In genomic region chr16:72978212-72978611, GRCh38 we compare ENCODE assay signal across 29 cellular contexts.
A peak's percentile ranks its signal among the peaks of the same experiment; 100 is the strongest.
DNase-seq lines count a peak whose midpoint lies in the region; ATAC-seq and TF ChIP-seq lines count a peak whose summit lies in the region.
"Had no signal": no experiment of that assay in that cellular context is flagged by ENCODE, and none has a peak within 500 bp of the region (broad histone marks: within the 10 kb centered on the region; RNA-seq: fewer than 3 reads in every experiment).

No MANE protein-coding gene starts in this region.

- H3K27ac Mint-ChIP-seq in mesothelial cell of epicardium, result no peak overlapping the region
- H3K27ac Mint-ChIP-seq: activated CD4-positive, alpha-beta T cell treated with anti-CD3 and anti-CD28 coated beads, Interleukin-2, amount 10 ng/mL, durations not matched to agents 7 days and 5 days; activated naive CD8-positive, alpha-beta T cell treated with anti-CD3 and anti-CD28 coated beads for 36 hours; activated T-helper 17 cell treated with anti-CD3 and anti-CD28 coated beads, Interleukin-2, amount 50 U/mL, for 72 hours; nephron progenitor cell; progenitor cell of endocrine pancreas had no signal

- in situ Hi-C loops in GM23248 (cut with MboI), result no loop called here
- in situ Hi-C loops in gastrocnemius medialis (cut with MboI; ENCODE audit: low sequenced_read_pairs in 4 of 4), result no loop called here

- H3K4me3 Mint-ChIP-seq in mesothelial cell of epicardium, result no peak overlapping the region
- H3K4me3 Mint-ChIP-seq: activated CD4-positive, alpha-beta T cell treated with anti-CD3 and anti-CD28 coated beads, Interleukin-2, amount 10 ng/mL, durations not matched to agents 7 days and 5 days; activated naive CD8-positive, alpha-beta T cell treated with anti-CD3 and anti-CD28 coated beads for 36 hours; activated T-helper 17 cell treated with anti-CD3 and anti-CD28 coated beads, Interleukin-2, amount 50 U/mL, for 72 hours; brain; nephron progenitor cell had no signal

- H3K4me3 ChIP-seq in GM23248 (no peak overlapping the region), choroid plexus epithelial cell (ENCODE audit: low read depth, low read length) (no peak overlapping the region), left ventricle myocardium inferior (no peak overlapping the region), gastrocnemius medialis (no peak overlapping the region), testis (no peak overlapping the region)
- H3K4me3 ChIP-seq: smooth muscle cell had no signal

- intact Hi-C loops in left ventricle myocardium inferior (cut with micrococcal nuclease), result no loop called here
- intact Hi-C loops in gastrocnemius medialis (cut with DNase I; ENCODE audit: low total_unique reads), result no loop called here
- intact Hi-C loops in testis (cut with DNase I; ENCODE audit: low total_unique reads), result no loop called here

- H3K27ac ChIP-seq in GM23248, result no peak overlapping the region; the same call in 1 of the 2 replicates
- peak overlapping the region; percentile 24 for H3K27ac ChIP-seq in left ventricle myocardium inferior (replicated peaks)
- H3K27ac ChIP-seq in gastrocnemius medialis, result peak overlapping the region in 3 of 4 donors; percentile 19 to 49 (median 47)
- no peak overlapping the region for H3K27ac ChIP-seq in testis
- H3K27ac ChIP-seq: foreskin keratinocyte, KMS-11, VCaP had no signal

- H4K20me1 ChIP-seq in GM23248 (ENCODE audit: insufficient read depth), result no peaks in the 10 kb centered on the region

- no peaks in the 10 kb centered on the region for H3K27me3 Mint-ChIP-seq in mesothelial cell of epicardium (ENCODE audit: low read depth)
- H3K27me3 Mint-ChIP-seq: activated CD4-positive, alpha-beta T cell treated with anti-CD3 and anti-CD28 coated beads, Interleukin-2, amount 10 ng/mL, durations not matched to agents 7 days and 5 days; activated naive CD8-positive, alpha-beta T cell treated with anti-CD3 and anti-CD28 coated beads for 36 hours; activated T-helper 17 cell treated with anti-CD3 and anti-CD28 coated beads, Interleukin-2, amount 50 U/mL, for 72 hours; progenitor cell of endocrine pancreas had no signal

- H3K4me1 ChIP-seq in GM23248 (ENCODE audit: insufficient read depth), result no peaks in the 10 kb centered on the region
- H3K4me1 ChIP-seq in left ventricle myocardium inferior, result peaks cover 59% of the 10 kb centered on the region
- H3K4me1 ChIP-seq in gastrocnemius medialis, result peaks cover 28 to 75% of the 10 kb centered on the region in 2 donors
- H3K4me1 ChIP-seq in testis, result peaks cover 13% of the 10 kb centered on the region
- H3K4me1 ChIP-seq: foreskin keratinocyte had no signal

- TF ChIP-seq POLR2A in gastrocnemius medialis (IDR thresholded peaks at IDR 0.05) (no peak), testis (IDR thresholded peaks at IDR 0.05) (no peak)

- H3K9me2 ChIP-seq in GM23248 (ENCODE audit: insufficient read depth), result no peaks in the 10 kb centered on the region

- DNase-seq in GM23248, result peak; percentile 65
- DNase-seq in choroid plexus epithelial cell (ENCODE audit: low read depth), result peak; percentile 80
- DNase-seq in left ventricle myocardium inferior, result no peak
- DNase-seq in gastrocnemius medialis, result no peak
- no peak for DNase-seq in NCI-H2171 treated with DMSO at 0.1 percent for 48 hours (lab: John Stamatoyannopoulos, UW)
- no peak for DNase-seq in mesothelial cell of epicardium (ENCODE audit: low spot score in 2 of 2, unreplicated experiment in 2 of 2)
- DNase-seq in testis, result no peak
- DNase-seq in DMS53 (lab: John Stamatoyannopoulos, UW), result no peak
- DNase-seq: activated CD4-positive, alpha-beta T cell treated with anti-CD3 and anti-CD28 coated beads, Interleukin-2, amount 10 ng/mL, durations not matched to agents 7 days and 5 days; activated naive CD8-positive, alpha-beta T cell treated with anti-CD3 and anti-CD28 coated beads for 36 hours; COR-L47; cortex of kidney; foreskin keratinocyte; H7; kidney; NCI-H1092 treated with DMSO at 0.1 percent for 48 hours; NCI-H524; nephron progenitor cell; SIG-M5; stimulated activated CD4-positive, alpha-beta T cell treated with anti-CD3 and anti-CD28 coated beads, Interleukin-2, amount 100 ng/mL, for 48 hours; stimulated activated naive CD8-positive, alpha-beta T cell treated with anti-CD3 and anti-CD28 coated beads, Interleukin-15, Interleukin-2, amounts not matched to agents 100 U/mL and 50 U/mL, for 24 hours; T-helper 1 cell; trophoblast cell had no signal

- H3K9me3 ChIP-seq in GM23248 (ENCODE audit: low read depth) (no peaks in the 10 kb centered on the region), left ventricle myocardium inferior (replicated peaks) (no peaks in the 10 kb centered on the region), gastrocnemius medialis (no peaks in the 10 kb centered on the region), testis (no peaks in the 10 kb centered on the region)

- H3K27me3 ChIP-seq in GM23248 (replicated peaks; ENCODE audit: insufficient read depth) (no peaks in the 10 kb centered on the region), left ventricle myocardium inferior (ENCODE audit: low read depth) (no peaks in the 10 kb centered on the region), gastrocnemius medialis (no peaks in the 10 kb centered on the region), testis (no peaks in the 10 kb centered on the region)
- H3K27me3 ChIP-seq: foreskin keratinocyte had no signal

- no peak overlapping the region for H2AFZ ChIP-seq in GM23248

- no peak overlapping the region for H3K4me2 ChIP-seq in GM23248 (ENCODE audit: unreplicated experiment)
- H3K4me2 ChIP-seq: KMS-11, smooth muscle cell had no signal

- no peaks in the 10 kb centered on the region for H3F3A ChIP-seq in GM23248 (ENCODE audit: insufficient read depth)

- peaks cover 100% of the 10 kb centered on the region for H3K79me2 ChIP-seq in GM23248 (ENCODE audit: insufficient read depth)

- ATAC-seq in gastrocnemius medialis, result no peak
- ATAC-seq: activated T-helper 17 cell treated with anti-CD3 and anti-CD28 coated beads, Interleukin-2, amount 50 U/mL, for 72 hours; foreskin keratinocyte; stimulated activated naive CD8-positive, alpha-beta T cell treated with anti-CD3 and anti-CD28 coated beads, Interleukin-15, Interleukin-2, amounts not matched to agents 100 U/mL and 50 U/mL, for 24 hours had no signal

- no peaks in the 10 kb centered on the region for H3K36me3 ChIP-seq in GM23248 (ENCODE audit: low read depth)
- H3K36me3 ChIP-seq in left ventricle myocardium inferior, result no peaks in the 10 kb centered on the region
- no peaks in the 10 kb centered on the region for H3K36me3 ChIP-seq in gastrocnemius medialis
- no peaks in the 10 kb centered on the region for H3K36me3 ChIP-seq in testis (ENCODE audit: low read depth, missing control alignments)

- 39 to 41% methylated on average over 7 of the region's 7 CpGs for WGBS in GM23248 (ENCODE audit: low coverage in 1 of 2, low lambda C conversion rate in 2 of 2, missing lambda C conversion rate in 2 of 2), 2 experiments
- WGBS in testis, 2 donors, result 80 to 96% methylated on average over 7 of the region's 7 CpGs

- TF ChIP-seq CTCF in choroid plexus epithelial cell (conservative IDR thresholded peaks at IDR 0.05; ENCODE audit: low read depth, low read length) (no peak), left ventricle myocardium inferior (IDR thresholded peaks at IDR 0.05; ENCODE audit: borderline replicate concordance) (no peak), gastrocnemius medialis (IDR thresholded peaks at IDR 0.05 in 4 of 5, conservative IDR thresholded peaks at IDR 0.05 in 1 of 5) (no peak), mesothelial cell of epicardium (IDR thresholded peaks at IDR 0.05; ENCODE audit: unreplicated experiment) (no peak), testis (IDR thresholded peaks at IDR 0.05) (no peak)

- H3K4me1 Mint-ChIP-seq in mesothelial cell of epicardium, result peaks cover 11% of the 10 kb centered on the region
- H3K4me1 Mint-ChIP-seq: activated CD4-positive, alpha-beta T cell treated with anti-CD3 and anti-CD28 coated beads, Interleukin-2, amount 10 ng/mL, durations not matched to agents 7 days and 5 days; activated naive CD8-positive, alpha-beta T cell treated with anti-CD3 and anti-CD28 coated beads for 36 hours; activated T-helper 17 cell treated with anti-CD3 and anti-CD28 coated beads, Interleukin-2, amount 50 U/mL, for 72 hours had no signal

- H3K9me3 Mint-ChIP-seq in mesothelial cell of epicardium, result no peaks in the 10 kb centered on the region
- H3K9me3 Mint-ChIP-seq: activated CD4-positive, alpha-beta T cell treated with anti-CD3 and anti-CD28 coated beads, Interleukin-2, amount 10 ng/mL, durations not matched to agents 7 days and 5 days; activated naive CD8-positive, alpha-beta T cell treated with anti-CD3 and anti-CD28 coated beads for 36 hours; activated T-helper 17 cell treated with anti-CD3 and anti-CD28 coated beads, Interleukin-2, amount 50 U/mL, for 72 hours; nephron progenitor cell had no signal

- H3K9ac ChIP-seq in GM23248, result peak overlapping the region; percentile 29; the same call in 1 of the 2 replicates
- H3K9ac ChIP-seq: KMS-11 had no signal

- H3K36me3 Mint-ChIP-seq in mesothelial cell of epicardium, result peaks cover 4% of the 10 kb centered on the region
- H3K36me3 Mint-ChIP-seq: activated naive CD8-positive, alpha-beta T cell treated with anti-CD3 and anti-CD28 coated beads for 36 hours had no signal

Comparison
In these comparisons a context has a peak if more than half of its experiments do, and no peak if none do; other contexts are left out.
1. DNase-seq: peak in GM23248 (single experiment) and choroid plexus epithelial cell (single experiment); none in left ventricle myocardium inferior (single experiment), gastrocnemius medialis (0 of 2), NCI-H2171 treated with DMSO at 0.1 percent for 48 hours (single experiment), mesothelial cell of epicardium (0 of 2), testis (single experiment) and DMS53 (single experiment).
2. H3K27ac ChIP-seq: peak in left ventricle myocardium inferior (single experiment) and gastrocnemius medialis (3 of 4); none in GM23248 (single experiment) and testis (0 of 2).